Comparison of ENCODE assay signal across 1 cellular context in the genomic region with DNA sequence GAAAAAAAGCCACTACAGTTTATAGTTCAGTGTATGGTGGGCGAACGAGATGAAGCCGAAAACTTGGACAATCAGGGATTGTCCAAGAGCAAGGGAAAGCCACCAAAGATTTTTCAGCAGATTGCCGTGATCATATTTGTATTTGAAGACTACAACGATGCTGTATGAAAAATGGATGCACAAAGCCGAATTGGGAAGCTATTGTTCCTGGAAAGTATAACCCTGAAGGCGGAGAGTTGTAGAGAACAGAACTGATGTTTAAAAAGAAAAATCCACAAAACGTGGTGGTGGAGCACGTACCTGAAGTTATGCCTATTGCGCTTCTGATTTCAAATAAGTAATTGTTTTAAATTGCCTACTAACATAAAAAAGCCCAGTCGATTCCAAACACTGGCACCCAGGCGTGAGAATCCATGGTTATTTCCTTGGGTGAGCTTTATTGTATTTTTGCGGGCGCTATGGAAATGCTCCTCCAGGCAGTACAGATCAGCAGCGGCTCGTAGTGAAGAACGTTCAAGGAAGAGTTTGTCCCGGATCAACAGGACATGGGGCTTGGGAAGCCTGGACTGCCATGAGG.
TF ChIP-seq lines count a peak whose summit lies in the region.

No MANE protein-coding gene starts in this region.

TF ChIP-seq in H1, 55 proteins besides CTCF, POLR2A, EP300 and RAD21:
- TF ChIP-seq RBBP5 (IDR thresholded peaks at IDR 0.05; ENCODE audit: borderline replicate concordance, low read depth, low read length) (no peak), CHD2 (IDR thresholded peaks at IDR 0.05; ENCODE audit: low read length) (no peak), ASH2L (IDR thresholded peaks at IDR 0.05; ENCODE audit: low read length) (no peak), RNF2 (IDR thresholded peaks at IDR 0.05; ENCODE audit: borderline replicate concordance, low read depth, low read length, missing control alignments, poor library complexity, severe bottlenecking) (no peak), SAP30 (IDR thresholded peaks at IDR 0.05; ENCODE audit: insufficient read depth, insufficient replicate concordance, low read length) (peak; percentile 66), CHD7 (IDR thresholded peaks at IDR 0.05; ENCODE audit: insufficient replicate concordance, low read length) (no peak), ZNF274 (IDR thresholded peaks at IDR 0.05; ENCODE audit: borderline replicate concordance, extremely low read depth, low read length) (no peak), CBX8 (IDR thresholded peaks at IDR 0.05; ENCODE audit: borderline replicate concordance, low read depth, low read length) (no peak), KDM4A (IDR thresholded peaks at IDR 0.05; ENCODE audit: low read depth, low read length, severe bottlenecking) (peak; percentile 42), SP1 (IDR thresholded peaks at IDR 0.05; ENCODE audit: low read depth, low read length) (no peak), PHF8 (conservative IDR thresholded peaks at IDR 0.05; ENCODE audit: low read depth, low read length) (peak; percentile 36; the same call in 1 of the 2 replicates), BACH1 (IDR thresholded peaks at IDR 0.05; ENCODE audit: low read length) (no peak), SUZ12 (IDR thresholded peaks at IDR 0.05; ENCODE audit: low read length) (no peak), POLR2AphosphoS5 (IDR thresholded peaks at IDR 0.05; ENCODE audit: low read depth, low read length) (no peak)
